Comparison of ENCODE assay signal across 11 cellular contexts in genomic region chrX:9495496-9495895, GRCh38. TPM values are rescaled to one million over a fixed set of nuclear protein-coding genes. Genes with fewer than 3 reads are reported as not detected.
A peak's percentile ranks its signal among the peaks of the same experiment; 100 is the strongest.
DNase-seq lines count a peak whose midpoint lies in the region; ATAC-seq and TF ChIP-seq lines count a peak whose summit lies in the region.
"Had no signal": no experiment of that assay in that cellular context is flagged by ENCODE, and none has a peak within 500 bp of the region (broad histone marks: within the 10 kb centered on the region; RNA-seq: fewer than 3 reads in every experiment).

No MANE protein-coding gene starts in this region.

- H3K27ac Mint-ChIP-seq in WTC11 (peak overlapping the region; percentile 6), GM23338 (no peak overlapping the region)
- H3K27ac Mint-ChIP-seq in activated T-cell treated with anti-CD3 and anti-CD28 coated beads, Interleukin-2, amount 50 U/mL, for 72 hours: no peak overlapping the region
- H3K27ac Mint-ChIP-seq: B cell; CD8-positive, alpha-beta T cell had no signal

- H2BK5ac ChIP-seq in mesenchymal stem cell (ENCODE audit: low read depth, low read length, poor library complexity, severe bottlenecking): no peak overlapping the region

- no peak overlapping the region for H4K91ac ChIP-seq in mesenchymal stem cell (ENCODE audit: low read length)

- H3K23ac ChIP-seq in mesenchymal stem cell (ENCODE audit: low read length in 2 of 2): no peak overlapping the region

- H3K4me3 ChIP-seq in mesenchymal stem cell (ENCODE audit: insufficient read depth in 1 of 2, low read depth in 1 of 2, low read length in 2 of 2) (no peak overlapping the region), smooth muscle cell (no peak overlapping the region), GM23338 (no peak overlapping the region)
- H3K4me3 ChIP-seq: BLaER1 treated with 17β-estradiol and CSF1 and Interleukin-3, amounts not matched to agents 10 nM and 100 nM; HAP-1 had no signal

- no peak overlapping the region for H2BK120ac ChIP-seq in mesenchymal stem cell (ENCODE audit: low read depth, low read length)

- H4K8ac ChIP-seq in mesenchymal stem cell (ENCODE audit: low read length): no peak overlapping the region

- no peak for TF ChIP-seq CTCF in WTC11 (IDR thresholded peaks at IDR 0.05)
- TF ChIP-seq CTCF in smooth muscle cell (IDR thresholded peaks at IDR 0.05; ENCODE audit: borderline replicate concordance, insufficient read depth, poor library complexity, severe bottlenecking): no peak
- no peak for TF ChIP-seq CTCF in GM23338 (conservative IDR thresholded peaks at IDR 0.05; ENCODE audit: low read depth in 2 of 2)

- no peak overlapping the region for H2AFZ ChIP-seq in mesenchymal stem cell (ENCODE audit: low read depth, low read length)
- H2AFZ ChIP-seq in smooth muscle cell (ENCODE audit: low read depth): no peak overlapping the region
- no peak overlapping the region for H2AFZ ChIP-seq in GM23338

- H2BK12ac ChIP-seq in mesenchymal stem cell (ENCODE audit: low read length in 2 of 2): no peak overlapping the region

- H3K27me3 ChIP-seq in mesenchymal stem cell (ENCODE audit: control insufficient read depth in 1 of 2, insufficient read depth in 1 of 2, low read length in 2 of 2) (no peaks in the 10 kb centered on the region), smooth muscle cell (ENCODE audit: low read depth) (no peaks in the 10 kb centered on the region), GM23338 (ENCODE audit: insufficient read depth) (no peaks in the 10 kb centered on the region)
- H3K27me3 ChIP-seq: BLaER1 treated with 17β-estradiol and CSF1 and Interleukin-3, amounts not matched to agents 10 nM and 100 nM had no signal

- no peak overlapping the region for H2AK5ac ChIP-seq in mesenchymal stem cell (ENCODE audit: low read length, severe bottlenecking)

- H3K4me3 Mint-ChIP-seq in WTC11 (no peak overlapping the region), GM23338 (no peak overlapping the region)
- no peak overlapping the region for H3K4me3 Mint-ChIP-seq in activated T-cell treated with anti-CD3 and anti-CD28 coated beads, Interleukin-2, amount 50 U/mL, for 72 hours
- H3K4me3 Mint-ChIP-seq: B cell; CD8-positive, alpha-beta T cell had no signal

- H3K36me3 ChIP-seq in mesenchymal stem cell (ENCODE audit: control insufficient read depth in 1 of 2, insufficient read depth in 2 of 2, low read depth in 1 of 2, low read length in 2 of 2): peaks cover 0 to 4% of the 10 kb centered on the region in 2 experiments
- no peaks in the 10 kb centered on the region for H3K36me3 ChIP-seq in smooth muscle cell (ENCODE audit: low read depth)
- no peaks in the 10 kb centered on the region for H3K36me3 ChIP-seq in GM23338 (ENCODE audit: insufficient read depth)

- H3K4ac ChIP-seq in mesenchymal stem cell (ENCODE audit: low read depth in 1 of 2, low read length in 2 of 2): peak overlapping the region in 1 of 2 experiments; percentile 26

- H3K4me1 Mint-ChIP-seq in WTC11 (peaks cover 15% of the 10 kb centered on the region), GM23338 (peaks cover 11% of the 10 kb centered on the region)
- H3K4me1 Mint-ChIP-seq in activated T-cell treated with anti-CD3 and anti-CD28 coated beads, Interleukin-2, amount 50 U/mL, for 72 hours (ENCODE audit: low read depth): peaks cover 14% of the 10 kb centered on the region

- peaks cover 2% of the 10 kb centered on the region; the same call in 1 of the 2 replicates for H3K36me3 Mint-ChIP-seq in WTC11
- peaks cover 3 to 7% of the 10 kb centered on the region in 2 donors for H3K36me3 Mint-ChIP-seq in activated T-cell treated with anti-CD3 and anti-CD28 coated beads, Interleukin-2, amount 50 U/mL, for 72 hours (ENCODE audit: insufficient read depth in 2 of 2)
- H3K36me3 Mint-ChIP-seq in GM23338 (ENCODE audit: low read depth): peaks cover 10% of the 10 kb centered on the region; the same call in 2 of the 3 replicates

- peak overlapping the region in 1 of 2 experiments; percentile 72 for H3K18ac ChIP-seq in mesenchymal stem cell (ENCODE audit: low read depth in 1 of 2, low read length in 2 of 2)

- ATAC-seq in WTC11 (no peak), GM23338 (no peak)
- no peak for ATAC-seq in activated T-cell treated with anti-CD3 and anti-CD28 coated beads, Interleukin-2, amount 50 U/mL, for 72 hours (replicated peaks in 1 of 2)
- ATAC-seq: CD8-positive, alpha-beta T cell had no signal

- no peaks in the 10 kb centered on the region for H3K9me2 ChIP-seq in GM23338 (ENCODE audit: insufficient read depth)

- CTCF ChIA-PET in WTC11 (lab: Charles Lee): no interaction called here

- H3K4me2 ChIP-seq in mesenchymal stem cell (ENCODE audit: low read length, poor library complexity, severe bottlenecking): no peak overlapping the region
- peak overlapping the region; percentile 66 for H3K4me2 ChIP-seq in smooth muscle cell
- no peak overlapping the region for H3K4me2 ChIP-seq in GM23338

- POLR2A ChIA-PET in WTC11 (lab: Charles Lee): no interaction called here

- H3K9me3 ChIP-seq in mesenchymal stem cell (ENCODE audit: control insufficient read depth, low read length) (no peaks in the 10 kb centered on the region), smooth muscle cell (replicated peaks; ENCODE audit: low read depth) (no peaks in the 10 kb centered on the region)
- H3K9me3 ChIP-seq: HAP-1 had no signal

- H3K79me2 ChIP-seq in smooth muscle cell (ENCODE audit: low read depth) (peaks cover 7% of the 10 kb centered on the region), GM23338 (replicated peaks; ENCODE audit: insufficient read depth) (peaks cover 41% of the 10 kb centered on the region)

- H3K9ac ChIP-seq in mesenchymal stem cell (ENCODE audit: low read length): no peak overlapping the region
- H3K9ac ChIP-seq in smooth muscle cell (ENCODE audit: low read depth): no peak overlapping the region
- H3K9ac ChIP-seq: BLaER1 treated with 17β-estradiol and CSF1 and Interleukin-3, amounts not matched to agents 10 nM and 100 nM had no signal

- H3K27ac ChIP-seq in mesenchymal stem cell (ENCODE audit: low read length, poor library complexity, severe bottlenecking) (no peak overlapping the region), smooth muscle cell (ENCODE audit: low read depth) (peak overlapping the region; percentile 78), GM23338 (ENCODE audit: low read depth) (no peak overlapping the region)
- H3K27ac ChIP-seq: BLaER1 treated with 17β-estradiol and CSF1 and Interleukin-3, amounts not matched to agents 10 nM and 100 nM had no signal

- H3F3A ChIP-seq in smooth muscle cell (ENCODE audit: low read depth) (no peaks in the 10 kb centered on the region), GM23338 (replicated peaks; ENCODE audit: low read depth) (no peaks in the 10 kb centered on the region)

- WGBS in mesenchymal stem cell: 81% methylated on average over 10 of the region's 10 CpGs
- 76% methylated on average over 10 of the region's 10 CpGs for WGBS in smooth muscle cell (ENCODE audit: low lambda C conversion rate)

- DNase-seq in WTC11 (ENCODE audit: low spot score): no peak
- peak; percentile 29 for DNase-seq in mesenchymal stem cell
- no peak for DNase-seq in smooth muscle cell (lab: John Stamatoyannopoulos, UW; ENCODE audit: unreplicated experiment)
- DNase-seq in stimulated activated CD4-positive, alpha-beta T cell treated with anti-CD3 and anti-CD28 coated beads, Interleukin-2, amount 100 ng/mL, for 24 hours: no peak
- no peak for DNase-seq in activated T-cell treated with anti-CD3 and anti-CD28 coated beads, Interleukin-2, amount 50 U/mL, for 72 hours
- no peak for DNase-seq in GM23338 (ENCODE audit: low spot score)
- DNase-seq: Calu3; CD8-positive, alpha-beta T cell had no signal

- no peaks in the 10 kb centered on the region for H3K9me3 Mint-ChIP-seq in WTC11
- peaks cover 0 to 4% of the 10 kb centered on the region in 2 donors for H3K9me3 Mint-ChIP-seq in activated T-cell treated with anti-CD3 and anti-CD28 coated beads, Interleukin-2, amount 50 U/mL, for 72 hours
- H3K9me3 Mint-ChIP-seq in GM23338: no peaks in the 10 kb centered on the region
- H3K9me3 Mint-ChIP-seq: CD8-positive, alpha-beta T cell had no signal

- no peak overlapping the region for H2BK15ac ChIP-seq in mesenchymal stem cell (ENCODE audit: low read depth, poor library complexity, severe bottlenecking)

- H3K79me1 ChIP-seq in mesenchymal stem cell (replicated peaks; ENCODE audit: low read length, poor library complexity, severe bottlenecking): peaks cover 4% of the 10 kb centered on the region

- H3K27me3 Mint-ChIP-seq in WTC11 (ENCODE audit: low read depth) (no peaks in the 10 kb centered on the region), GM23338 (ENCODE audit: insufficient read depth, low read depth, poor library complexity) (no peaks in the 10 kb centered on the region)
- no peaks in the 10 kb centered on the region for H3K27me3 Mint-ChIP-seq in activated T-cell treated with anti-CD3 and anti-CD28 coated beads, Interleukin-2, amount 50 U/mL, for 72 hours (ENCODE audit: low read depth)
- H3K27me3 Mint-ChIP-seq: B cell had no signal

- H4K20me1 ChIP-seq in smooth muscle cell (ENCODE audit: low read depth) (peaks cover 70% of the 10 kb centered on the region), GM23338 (replicated peaks; ENCODE audit: insufficient read depth) (no peaks in the 10 kb centered on the region; the same call in 1 of the 2 replicates)

- H3K14ac ChIP-seq in mesenchymal stem cell (ENCODE audit: low read length in 2 of 2): no peak overlapping the region

- H3K4me1 ChIP-seq in mesenchymal stem cell (ENCODE audit: control insufficient read depth, insufficient read depth, low read depth, low read length): peaks cover 9% of the 10 kb centered on the region
- no peaks in the 10 kb centered on the region for H3K4me1 ChIP-seq in smooth muscle cell (ENCODE audit: low read depth)
- no peaks in the 10 kb centered on the region for H3K4me1 ChIP-seq in GM23338 (ENCODE audit: insufficient read depth)
- H3K4me1 ChIP-seq: HAP-1 had no signal

TF ChIP-seq in WTC11, 78 proteins besides CTCF, POLR2A, EP300 and RAD21 (continues in another document):
- TF ChIP-seq ZNF219 (CRISPR knock-in tag; IDR thresholded peaks at IDR 0.05; ENCODE audit: borderline replicate concordance) (no peak), SMAD4 (CRISPR knock-in tag; IDR thresholded peaks at IDR 0.05) (no peak), CREB1 (CRISPR knock-in tag; IDR thresholded peaks at IDR 0.05) (no peak), ETV6 (CRISPR knock-in tag; IDR thresholded peaks at IDR 0.05) (no peak)

TF ChIP-seq in GM23338, 12 proteins besides CTCF, POLR2A, EP300 and RAD21:
- TF ChIP-seq POLR2AphosphoS5 (IDR thresholded peaks at IDR 0.05; ENCODE audit: low read depth) (no peak), EZH2phosphoT487 (IDR thresholded peaks at IDR 0.05; ENCODE audit: unreplicated experiment) (no peak)

RNA-seq across cellular contexts. Expression of gene TBL1X, which starts 30.6 kb away (rescaled TPM):
- total RNA-seq in WTC11 (2021) (22.2 to 27.7 TPM (median 24.1 TPM) in 3 replicates), smooth muscle cell (9.0 and 23.9 TPM in 2 replicates)
- polyA plus RNA-seq in mesenchymal stem cell (2013, experiment 1 of 2): 28.2 TPM
- polyA plus RNA-seq in mesenchymal stem cell (2013, experiment 2 of 2): 28.2 TPM
- polyA plus RNA-seq in smooth muscle cell (9.8 and 10.2 TPM in 2 replicates), GM23338 (2016; fragmentation: Nextera tagmentation; extraction: Ambion mirVana) (8.7 and 10.7 TPM in 2 replicates)
- 10 to 100 TPM; 52.8 to 55.1 TPM for total RNA-seq in activated T-cell treated with anti-CD3 and anti-CD28 coated beads, Interleukin-2, amount 50 U/mL, for 72 hours
- 26.9 and 29.9 TPM in 2 replicates for total RNA-seq in GM23338 (2014; rRNA removed; shearing (Covaris generic))
